Comparison of ENCODE assay signal across 10 cellular contexts in genomic region chr1:6349254-6349943, GRCh38. TPM values are rescaled to one million over a fixed set of nuclear protein-coding genes. Genes with fewer than 3 reads are reported as not detected.
DNase-seq lines count a peak whose midpoint lies in the region; ATAC-seq and TF ChIP-seq lines count a peak whose summit lies in the region.
"Had no signal": no experiment of that assay in that cellular context is flagged by ENCODE, and none has a peak within 500 bp of the region (broad histone marks: within the 10 kb centered on the region; RNA-seq: fewer than 3 reads in every experiment).

No MANE protein-coding gene starts in this region.

- H3K27ac Mint-ChIP-seq in CD4-positive, alpha-beta T cell, result peak overlapping the region; percentile 77
- H3K27ac Mint-ChIP-seq in activated naive CD8-positive, alpha-beta T cell treated with anti-CD3 and anti-CD28 coated beads, Interleukin-2, amount 50 U/mL, for 24 hours, result peak overlapping the region; percentile 35
- H3K27ac Mint-ChIP-seq in naive thymus-derived CD4-positive, alpha-beta T cell, result peak overlapping the region; percentile 48 to 92 (median 86)
- H3K27ac Mint-ChIP-seq: nephron had no signal

- POLR2A ChIA-PET in CD4-positive, alpha-beta T cell (lab: Charles Lee), result interaction anchor here (0.7 to 3.2 kb wide), 8 partner anchors 10 to 114 kb away, joined by 3 to 30 read pairs (median 5); partner anchors contain the start of gene ACOT7
- POLR2A ChIA-PET in naive thymus-derived CD4-positive, alpha-beta T cell (lab: Charles Lee), result interaction anchor here (1.1 to 1.8 kb wide), 4 partner anchors 10 to 57 kb away, joined by 3 to 7 read pairs (median 6); partner anchors contain the start of gene ACOT7

- no peaks in the 10 kb centered on the region for H3K27me3 Mint-ChIP-seq in CD4-positive, alpha-beta T cell
- no peaks in the 10 kb centered on the region for H3K27me3 Mint-ChIP-seq in activated naive CD8-positive, alpha-beta T cell treated with anti-CD3 and anti-CD28 coated beads, Interleukin-2, amount 50 U/mL, for 24 hours
- no peaks in the 10 kb centered on the region for H3K27me3 Mint-ChIP-seq in naive thymus-derived CD4-positive, alpha-beta T cell

- no peaks in the 10 kb centered on the region for H3K9me3 ChIP-seq in CD4-positive, alpha-beta T cell (ENCODE audit: control insufficient read depth, low read length)
- H3K9me3 ChIP-seq in naive thymus-derived CD4-positive, alpha-beta T cell (ENCODE audit: control insufficient read depth in 2 of 3, low read length in 3 of 3), result no peaks in the 10 kb centered on the region
- no peaks in the 10 kb centered on the region for H3K9me3 ChIP-seq in gastroesophageal sphincter

- H3K4me1 ChIP-seq in naive thymus-derived CD4-positive, alpha-beta T cell (ENCODE audit: control insufficient read depth in 2 of 2, insufficient read depth in 2 of 2, low read length in 2 of 2), result peaks cover 17% of the 10 kb centered on the region in 2 donors
- H3K4me1 ChIP-seq in gastroesophageal sphincter, result peaks cover 0 to 50% (median 18%) of the 10 kb centered on the region in 3 donors

- no peak for DNase-seq in CD4-positive, alpha-beta T cell
- no peak for DNase-seq in Jurkat, Clone E6-1 (ENCODE audit: low read depth, low spot score)
- DNase-seq in activated naive CD8-positive, alpha-beta T cell treated with anti-CD3 and anti-CD28 coated beads, Interleukin-2, amount 50 U/mL, for 24 hours, result no peak
- no peak for DNase-seq in naive thymus-derived CD4-positive, alpha-beta T cell
- no peak for DNase-seq in NCI-H1417 (lab: John Stamatoyannopoulos, UW)
- DNase-seq: kidney glomerular epithelial cell had no signal

- ATAC-seq in CD4-positive, alpha-beta T cell (ENCODE audit: poor library complexity), result no peak
- no peak for ATAC-seq in activated naive CD8-positive, alpha-beta T cell treated with anti-CD3 and anti-CD28 coated beads, Interleukin-2, amount 50 U/mL, for 24 hours
- no peak for ATAC-seq in naive thymus-derived CD4-positive, alpha-beta T cell
- ATAC-seq in GM18498 (IDR thresholded peaks at IDR 0.05; ENCODE audit: unreplicated experiment) (no peak), gastroesophageal sphincter (no peak)

- H3K36me3 Mint-ChIP-seq in CD4-positive, alpha-beta T cell (ENCODE audit: low read depth), result no peaks in the 10 kb centered on the region
- H3K36me3 Mint-ChIP-seq in activated naive CD8-positive, alpha-beta T cell treated with anti-CD3 and anti-CD28 coated beads, Interleukin-2, amount 50 U/mL, for 24 hours (ENCODE audit: low read depth), result peaks cover 1% of the 10 kb centered on the region
- no peaks in the 10 kb centered on the region for H3K36me3 Mint-ChIP-seq in naive thymus-derived CD4-positive, alpha-beta T cell

- intact Hi-C loops in CD4-positive, alpha-beta T cell (cut with DNase I, micrococcal nuclease), result loop anchor here (2.0 to 5.0 kb wide), 3 partner anchors 15 to 128 kb away; no protein-coding TSS in a partner anchor
- intact Hi-C loops in naive thymus-derived CD4-positive, alpha-beta T cell (cut with micrococcal nuclease), result loop anchor here (2.0 to 5.0 kb wide), 2 partner anchors 89 to 128 kb away; no protein-coding TSS in a partner anchor

- no peak overlapping the region for H3K4me3 Mint-ChIP-seq in CD4-positive, alpha-beta T cell
- H3K4me3 Mint-ChIP-seq in activated naive CD8-positive, alpha-beta T cell treated with anti-CD3 and anti-CD28 coated beads, Interleukin-2, amount 50 U/mL, for 24 hours, result no peak overlapping the region
- H3K4me3 Mint-ChIP-seq in naive thymus-derived CD4-positive, alpha-beta T cell, result peak overlapping the region in 4 of 10 donors; percentile 7 to 77 (median 32)
- H3K4me3 Mint-ChIP-seq: brain, nephron had no signal

- H3K4me3 ChIP-seq in Jurkat, Clone E6-1 (ENCODE audit: low read length), result peak overlapping the region; percentile 46
- no peak overlapping the region for H3K4me3 ChIP-seq in naive thymus-derived CD4-positive, alpha-beta T cell (ENCODE audit: low read length)
- H3K4me3 ChIP-seq in gastroesophageal sphincter, result no peak overlapping the region

- TF ChIP-seq CTCF in CD4-positive, alpha-beta T cell (IDR thresholded peaks at IDR 0.05), result no peak
- no peak for TF ChIP-seq CTCF in gastroesophageal sphincter (IDR thresholded peaks at IDR 0.05)

- WGBS in gastroesophageal sphincter (ENCODE audit: low coverage in 1 of 2), 2 donors, result 90% methylated on average over 2 of the region's 18 CpGs; no CpG with 5 or more reads in 1 of the 2 donors

- no peak for TF ChIP-seq POLR2A in gastroesophageal sphincter (IDR thresholded peaks at IDR 0.05)

- H3K27me3 ChIP-seq in CD4-positive, alpha-beta T cell (ENCODE audit: control insufficient read depth, insufficient read depth, low read length), result no peaks in the 10 kb centered on the region
- H3K27me3 ChIP-seq in naive thymus-derived CD4-positive, alpha-beta T cell (ENCODE audit: control insufficient read depth in 2 of 2, insufficient read depth in 2 of 2, low read length in 2 of 2), result no peaks in the 10 kb centered on the region
- H3K27me3 ChIP-seq in gastroesophageal sphincter, result no peaks in the 10 kb centered on the region

- TF ChIP-seq EP300 in gastroesophageal sphincter (IDR thresholded peaks at IDR 0.05), result no peak

- H3K36me3 ChIP-seq in naive thymus-derived CD4-positive, alpha-beta T cell (ENCODE audit: control insufficient read depth in 2 of 3, insufficient read depth in 3 of 3, low read length in 3 of 3), result no peaks in the 10 kb centered on the region
- no peaks in the 10 kb centered on the region for H3K36me3 ChIP-seq in gastroesophageal sphincter

- H3K4me1 Mint-ChIP-seq in CD4-positive, alpha-beta T cell (ENCODE audit: low read depth), result peaks cover 27% of the 10 kb centered on the region
- peaks cover 16% of the 10 kb centered on the region for H3K4me1 Mint-ChIP-seq in activated naive CD8-positive, alpha-beta T cell treated with anti-CD3 and anti-CD28 coated beads, Interleukin-2, amount 50 U/mL, for 24 hours
- H3K4me1 Mint-ChIP-seq in naive thymus-derived CD4-positive, alpha-beta T cell, result peaks cover 13 to 29% (median 22%) of the 10 kb centered on the region in 7 donors

- CTCF ChIA-PET in CD4-positive, alpha-beta T cell (lab: Charles Lee), result interaction anchor here (2.0 to 3.1 kb wide), 3 partner anchors 11 to 88 kb away, joined by 7 to 39 read pairs (median 8); no protein-coding TSS in a partner anchor
- CTCF ChIA-PET in naive thymus-derived CD4-positive, alpha-beta T cell (lab: Charles Lee), result interaction anchor here (0.5 to 3.1 kb wide), 10 partner anchors 11 to 260 kb away, joined by 3 to 53 read pairs (median 4); no protein-coding TSS in a partner anchor

- H3K27ac ChIP-seq in CD4-positive, alpha-beta T cell (ENCODE audit: low read depth, low read length), result no peak overlapping the region
- peak overlapping the region; percentile 61 for H3K27ac ChIP-seq in naive thymus-derived CD4-positive, alpha-beta T cell (ENCODE audit: low read depth, low read length)
- H3K27ac ChIP-seq in gastroesophageal sphincter, result peak overlapping the region in 1 of 4 donors; percentile 19

- no peaks in the 10 kb centered on the region for H3K9me3 Mint-ChIP-seq in CD4-positive, alpha-beta T cell
- H3K9me3 Mint-ChIP-seq in activated naive CD8-positive, alpha-beta T cell treated with anti-CD3 and anti-CD28 coated beads, Interleukin-2, amount 50 U/mL, for 24 hours, result no peaks in the 10 kb centered on the region
- H3K9me3 Mint-ChIP-seq in naive thymus-derived CD4-positive, alpha-beta T cell, result peaks cover 0 to 5% (median 0%) of the 10 kb centered on the region in 11 donors
- H3K9me3 Mint-ChIP-seq: brain, nephron had no signal

RNA-seq across cellular contexts. Expression of gene ACOT7, which starts 44.2 kb away (rescaled TPM):
- total RNA-seq in CD4-positive, alpha-beta T cell, result 1 to 10 TPM; 5.3 to 5.4 TPM
- polyA plus RNA-seq in Jurkat, Clone E6-1 (2012; ENCODE audit: insufficient read depth, insufficient read length), result 180 TPM
- total RNA-seq in naive thymus-derived CD4-positive, alpha-beta T cell, result 10 to 100 TPM in 1 of 5 experiments, 1 to 10 TPM in 4; 2.5 to 75.6 (median 3.4) TPM
- 1 to 10 TPM; 4.9 to 6.2 TPM for polyA plus RNA-seq in naive thymus-derived CD4-positive, alpha-beta T cell
- 10 to 100 TPM; 22.3 to 32.5 (median 25.0) TPM for total RNA-seq in gastroesophageal sphincter

Comparison
In these comparisons a context has a peak if more than half of its experiments do, and no peak if none do; other contexts are left out.
1. H3K27ac Mint-ChIP-seq: peak in every context shown above with its lines; median percentile 86 in naive thymus-derived CD4-positive, alpha-beta T cell; 77 in CD4-positive, alpha-beta T cell; 35 in activated naive CD8-positive, alpha-beta T cell treated with anti-CD3 and anti-CD28 coated beads, Interleukin-2, amount 50 U/mL, for 24 hours.